ENCODE assay signal across 1 cellular context in genomic region chr11:13137778-13138400, GRCh38.
A peak's percentile ranks its signal among the peaks of the same experiment; 100 is the strongest.
TF ChIP-seq lines count a peak whose summit lies in the region.

No MANE protein-coding gene starts in this region.

TF ChIP-seq in HepG2, 621 proteins besides CTCF, POLR2A, EP300 and RAD21:
- no peak for TF ChIP-seq SNAI1 (CRISPR knock-in tag; IDR thresholded peaks at IDR 0.05; ENCODE audit: borderline replicate concordance)
- TF ChIP-seq ZNF263 (CRISPR knock-in tag; IDR thresholded peaks at IDR 0.05): peak; percentile 88
- TF ChIP-seq, protein P1, sequence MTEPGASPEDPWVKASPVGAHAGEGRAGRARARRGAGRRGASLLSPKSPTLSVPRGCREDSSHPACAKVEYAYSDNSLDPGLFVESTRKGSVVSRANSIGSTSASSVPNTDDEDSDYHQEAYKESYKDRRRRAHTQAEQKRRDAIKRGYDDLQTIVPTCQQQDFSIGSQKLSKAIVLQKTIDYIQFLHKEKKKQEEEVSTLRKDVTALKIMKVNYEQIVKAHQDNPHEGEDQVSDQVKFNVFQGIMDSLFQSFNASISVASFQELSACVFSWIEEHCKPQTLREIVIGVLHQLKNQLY (CRISPR knock-in tag; IDR thresholded peaks at IDR 0.05): no peak
- TF ChIP-seq FOSL2 (CRISPR knock-in tag; IDR thresholded peaks at IDR 0.05): peak; percentile 35; the same call in 1 of the 2 replicates
- 0 out of 2 replicates have a peak, but pooled peaks have one; percentile 24 for TF ChIP-seq ZSCAN9 (CRISPR knock-in tag; IDR thresholded peaks at IDR 0.05; ENCODE audit: borderline replicate concordance)
- 0 out of 2 replicates have a peak, but pooled peaks have one; percentile 18 for TF ChIP-seq SOX5 (CRISPR knock-in tag; IDR thresholded peaks at IDR 0.05; ENCODE audit: borderline replicate concordance)
- TF ChIP-seq GATAD2A (CRISPR knock-in tag; IDR thresholded peaks at IDR 0.05): peak; percentile 51; the same call in 1 of the 2 replicates
- peak; percentile 36 for TF ChIP-seq MED1 (CRISPR knock-in tag; IDR thresholded peaks at IDR 0.05)
- peak; percentile 23; the same call in 1 of the 2 replicates for TF ChIP-seq RARA (CRISPR knock-in tag; IDR thresholded peaks at IDR 0.05)
- TF ChIP-seq BCL6 (CRISPR knock-in tag; IDR thresholded peaks at IDR 0.05): peak; percentile 24; the same call in 1 of the 2 replicates
- TF ChIP-seq HMG20A (CRISPR knock-in tag; IDR thresholded peaks at IDR 0.05; ENCODE audit: borderline replicate concordance): peak; percentile 10; the same call in 1 of the 2 replicates
- no peak for TF ChIP-seq ZNF703 (CRISPR knock-in tag; IDR thresholded peaks at IDR 0.05; ENCODE audit: borderline replicate concordance)
- 0 out of 2 replicates have a peak, but pooled peaks have one; percentile 28 for TF ChIP-seq HNF4A (CRISPR knock-in tag; IDR thresholded peaks at IDR 0.05)
- peak; percentile 67; the same call in 1 of the 2 replicates for TF ChIP-seq ZNF652 (CRISPR knock-in tag; IDR thresholded peaks at IDR 0.05; ENCODE audit: borderline replicate concordance, low read depth)
- TF ChIP-seq ASH2L (IDR thresholded peaks at IDR 0.05; ENCODE audit: insufficient read length, low read depth, low read length): peak; percentile 69
- TF ChIP-seq ETV5 (CRISPR knock-in tag; IDR thresholded peaks at IDR 0.05; ENCODE audit: borderline replicate concordance): peak; percentile 30; the same call in 1 of the 2 replicates
- peak; percentile 30; the same call in 1 of the 2 replicates for TF ChIP-seq JUN (CRISPR knock-in tag; IDR thresholded peaks at IDR 0.05)
- no peak for TF ChIP-seq ZBTB42 (CRISPR knock-in tag; IDR thresholded peaks at IDR 0.05)
